18 cellular contexts compared by ENCODE assay signal in genomic region chr18:34821669-34822210, GRCh38.
DNase-seq lines count a peak whose midpoint lies in the region; ATAC-seq lines count a peak whose summit lies in the region.
"Had no signal": no experiment of that assay in that cellular context is flagged by ENCODE, and none has a peak within 500 bp of the region (broad histone marks: within the 10 kb centered on the region; RNA-seq: fewer than 3 reads in every experiment).

No MANE protein-coding gene starts in this region.

- ATAC-seq in GM18858 (IDR thresholded peaks at IDR 0.05; ENCODE audit: unreplicated experiment): no peak
- no peak for ATAC-seq in HG02938 (IDR thresholded peaks at IDR 0.05; ENCODE audit: unreplicated experiment)
- no peak for ATAC-seq in HG02588 (IDR thresholded peaks at IDR 0.05; ENCODE audit: unreplicated experiment)
- ATAC-seq: esophagus mucosa; naive thymus-derived CD8-positive, alpha-beta T cell; SK-N-SH treated with all-trans-retinoic acid at 6 μM for 48 hours had no signal

- no peaks in the 10 kb centered on the region for H3K36me3 Mint-ChIP-seq in activated CD4-positive, alpha-beta memory T cell treated with anti-CD3 and anti-CD28 coated beads for 36 hours
- H3K36me3 Mint-ChIP-seq: CD8-positive, alpha-beta memory T cell; naive thymus-derived CD8-positive, alpha-beta T cell had no signal

- no peak overlapping the region for H3K9ac ChIP-seq in adipocyte (ENCODE audit: low read length)

- CTCF ChIA-PET in activated CD4-positive, alpha-beta memory T cell treated with anti-CD3 and anti-CD28 coated beads for 36 hours (lab: Charles Lee): no interaction called here

- no peak overlapping the region for H3K4me3 ChIP-seq in adipocyte (ENCODE audit: low read length)
- H3K4me3 ChIP-seq: adrenal gland, coronary artery had no signal

- peaks cover 18% of the 10 kb centered on the region for H3K27me3 Mint-ChIP-seq in activated CD4-positive, alpha-beta memory T cell treated with anti-CD3 and anti-CD28 coated beads for 36 hours

- peaks cover 47% of the 10 kb centered on the region for H3K4me1 ChIP-seq in adipocyte (ENCODE audit: control insufficient read depth, insufficient read depth, low read length)
- H3K4me1 ChIP-seq: adrenal gland had no signal

- DNase-seq in DMS53 (lab: John Stamatoyannopoulos, UW) (peak; percentile 7), DMS53 treated with DMSO at 0.1 percent for 48 hours (lab: John Stamatoyannopoulos, UW; ENCODE audit: unreplicated experiment) (no peak), adipocyte (ENCODE audit: low read depth) (peak; percentile 79), fibroblast of the conjunctiva (ENCODE audit: low read depth) (peak; percentile 6)
- DNase-seq in activated CD4-positive, alpha-beta memory T cell treated with anti-CD3 and anti-CD28 coated beads for 36 hours: no peak
- DNase-seq: activated CD4-positive, alpha-beta T cell treated with anti-CD3 and anti-CD28 coated beads, Interleukin-2, amount 50 U/mL, for 48 hours; adrenal gland; CD8-positive, alpha-beta memory T cell; GF-D8; naive thymus-derived CD8-positive, alpha-beta T cell; NCI-H1417 treated with DMSO at 0.1 percent for 48 hours; NCI-H510A had no signal

- no peak overlapping the region for H3K4me3 Mint-ChIP-seq in activated CD4-positive, alpha-beta memory T cell treated with anti-CD3 and anti-CD28 coated beads for 36 hours
- H3K4me3 Mint-ChIP-seq: CD8-positive, alpha-beta memory T cell; naive thymus-derived CD8-positive, alpha-beta T cell had no signal

- H3K9me3 ChIP-seq in adipocyte (ENCODE audit: control insufficient read depth, low read length): no peaks in the 10 kb centered on the region
- H3K9me3 ChIP-seq: adrenal gland had no signal

- H3K9me3 Mint-ChIP-seq in activated CD4-positive, alpha-beta memory T cell treated with anti-CD3 and anti-CD28 coated beads for 36 hours: no peaks in the 10 kb centered on the region
- H3K9me3 Mint-ChIP-seq: CD8-positive, alpha-beta memory T cell; naive thymus-derived CD8-positive, alpha-beta T cell had no signal

- H3K36me3 ChIP-seq in adipocyte (ENCODE audit: control insufficient read depth, insufficient read depth, low read length, severe bottlenecking): peaks cover 15% of the 10 kb centered on the region
- H3K36me3 ChIP-seq: adrenal gland had no signal

- POLR2A ChIA-PET in activated CD4-positive, alpha-beta memory T cell treated with anti-CD3 and anti-CD28 coated beads for 36 hours (lab: Charles Lee): no interaction called here

- no peak overlapping the region for H3K27ac Mint-ChIP-seq in activated CD4-positive, alpha-beta memory T cell treated with anti-CD3 and anti-CD28 coated beads for 36 hours
- H3K27ac Mint-ChIP-seq: CD8-positive, alpha-beta memory T cell; naive thymus-derived CD8-positive, alpha-beta T cell had no signal

- H3K4me1 Mint-ChIP-seq in activated CD4-positive, alpha-beta memory T cell treated with anti-CD3 and anti-CD28 coated beads for 36 hours (ENCODE audit: low read depth): no peaks in the 10 kb centered on the region
- H3K4me1 Mint-ChIP-seq: CD8-positive, alpha-beta memory T cell; naive thymus-derived CD8-positive, alpha-beta T cell had no signal

- intact Hi-C loops in activated CD4-positive, alpha-beta memory T cell treated with anti-CD3 and anti-CD28 coated beads for 36 hours (cut with micrococcal nuclease): no loop called here

- no peaks in the 10 kb centered on the region for H3K27me3 ChIP-seq in adipocyte (replicated peaks; ENCODE audit: control insufficient read depth, insufficient read depth, low read length)
- H3K27me3 ChIP-seq: adrenal gland had no signal

Comparison
In these comparisons a context has a peak if more than half of its experiments do, and no peak if none do; other contexts are left out.
1. DNase-seq: peak in DMS53 (single experiment), adipocyte (single experiment) and fibroblast of the conjunctiva (single experiment); none in DMS53 treated with DMSO at 0.1 percent for 48 hours (single experiment) and activated CD4-positive, alpha-beta memory T cell treated with anti-CD3 and anti-CD28 coated beads for 36 hours (single experiment).